8 cellular contexts compared by ENCODE assay signal in the genomic region with DNA sequence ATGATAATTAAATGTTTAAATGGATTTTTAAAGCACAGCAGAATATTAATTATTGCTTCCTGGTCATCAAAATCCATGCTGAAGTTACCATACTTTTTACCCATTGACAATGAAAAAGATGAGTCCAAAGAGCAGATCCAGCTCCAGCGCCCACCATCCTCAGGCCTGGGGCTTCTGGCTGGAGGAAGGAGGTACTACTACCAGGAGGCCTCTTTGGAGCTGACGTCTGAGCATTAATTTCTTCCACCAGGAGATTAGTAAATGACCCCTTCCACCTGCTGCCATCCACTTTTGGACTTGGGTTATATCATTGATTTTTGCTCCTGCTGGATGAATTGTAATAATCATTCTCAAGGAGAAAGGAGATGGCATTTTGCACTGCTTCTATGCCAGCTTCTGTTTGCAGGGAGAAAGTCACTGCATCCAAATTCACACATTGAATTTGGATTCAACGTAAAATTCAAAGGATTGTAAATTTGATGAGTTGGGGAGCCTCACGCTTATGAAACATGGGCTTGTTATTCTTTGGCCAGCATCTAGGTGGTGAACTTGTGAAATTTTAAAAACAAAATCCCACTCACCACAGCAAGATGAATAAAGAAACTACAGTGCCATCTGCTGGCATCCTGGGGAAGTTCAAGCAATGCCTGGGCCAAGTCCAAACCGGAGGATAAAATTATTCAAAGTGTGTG.
DNase-seq lines count a peak whose midpoint lies in the region; ATAC-seq and TF ChIP-seq lines count a peak whose summit lies in the region.

No MANE protein-coding gene starts in this region.

- in situ Hi-C loops in SK-MEL-5 (cut with HindIII; ENCODE audit: low pct_unique_long_range_greater_than_20kb, low sequenced_read_pairs), result no loop called here

- H2AFZ ChIP-seq in GM23338, result no peak overlapping the region

- 0 out of 2 replicates have a peak, but pooled peaks cover 6% of the 10 kb centered on the region for H3K79me2 ChIP-seq in GM23338 (replicated peaks; ENCODE audit: insufficient read depth)

- H3K27me3 ChIP-seq in GM23338 (ENCODE audit: insufficient read depth) (no peaks in the 10 kb centered on the region), right atrium auricular region (no peaks in the 10 kb centered on the region)

- peak; percentile 85 for ATAC-seq in GM23338
- peak; percentile 87 for ATAC-seq in sciatic nerve

- TF ChIP-seq CTCF in GM23338 (conservative IDR thresholded peaks at IDR 0.05; ENCODE audit: low read depth in 2 of 2), result peak; percentile 89 to 99
- TF ChIP-seq CTCF in LNCaP clone FGC (IDR thresholded peaks at IDR 0.05; ENCODE audit: control insufficient read depth, extremely low read depth, insufficient read depth), result peak; percentile 80
- TF ChIP-seq CTCF in right atrium auricular region (IDR thresholded peaks at IDR 0.05), result peak; percentile 93 to 94

- H3F3A ChIP-seq in GM23338 (replicated peaks; ENCODE audit: low read depth), result no peaks in the 10 kb centered on the region

- peaks cover 22% of the 10 kb centered on the region for H3K4me1 Mint-ChIP-seq in GM23338

- peak; percentile 85 for DNase-seq in ELR (ENCODE audit: low read depth)
- DNase-seq in GM23338 (ENCODE audit: low spot score), result peak; percentile 80
- peak; percentile 28 for DNase-seq in LNCaP clone FGC (ENCODE audit: low read depth)
- DNase-seq in SK-MEL-5 (ENCODE audit: low read depth, low spot score), result peak; percentile 75
- DNase-seq in amniotic stem cell (lab: John Stamatoyannopoulos, UW), result peak; percentile 27
- peak; percentile 85 for DNase-seq in right atrium auricular region (ENCODE audit: low spot score)
- DNase-seq in sciatic nerve (ENCODE audit: low spot score), result peak; percentile 84
- no peak for DNase-seq in T1000 (lab: John Stamatoyannopoulos, UW)

- H3K4me3 ChIP-seq in GM23338 (no peak overlapping the region), LNCaP clone FGC (ENCODE audit: low read depth, low read length) (no peak overlapping the region), right atrium auricular region (no peak overlapping the region)

- no peak overlapping the region; the same call in 1 of the 2 replicates for H3K27ac Mint-ChIP-seq in GM23338

- H3K4me1 ChIP-seq in GM23338 (ENCODE audit: insufficient read depth) (peaks cover 9% of the 10 kb centered on the region; the same call in 1 of the 2 replicates), right atrium auricular region (peaks cover 0 to 45% of the 10 kb centered on the region in 2 donors)

- no peaks in the 10 kb centered on the region for H3K27me3 Mint-ChIP-seq in GM23338 (ENCODE audit: insufficient read depth, low read depth, poor library complexity)

- no peak overlapping the region for H3K27ac ChIP-seq in GM23338 (ENCODE audit: low read depth)
- peak overlapping the region; percentile 48 to 50 for H3K27ac ChIP-seq in right atrium auricular region

- H3K9me3 ChIP-seq in right atrium auricular region, result no peaks in the 10 kb centered on the region

- H3K4me3 Mint-ChIP-seq in GM23338, result no peak overlapping the region

- H3K36me3 ChIP-seq in GM23338 (ENCODE audit: insufficient read depth) (no peaks in the 10 kb centered on the region), right atrium auricular region (no peaks in the 10 kb centered on the region)

- no peaks in the 10 kb centered on the region for H3K36me3 Mint-ChIP-seq in GM23338 (ENCODE audit: low read depth)

- 0 out of 2 replicates have a peak, but pooled peaks cover 10% of the 10 kb centered on the region for H4K20me1 ChIP-seq in GM23338 (replicated peaks; ENCODE audit: insufficient read depth)

- no peaks in the 10 kb centered on the region for H3K9me2 ChIP-seq in GM23338 (ENCODE audit: insufficient read depth)

- H3K9me3 Mint-ChIP-seq in GM23338, result no peaks in the 10 kb centered on the region

- H3K4me2 ChIP-seq in GM23338, result no peak overlapping the region

- intact Hi-C loops in sciatic nerve (cut with DNase I), result loop anchor here (10.0 kb wide), 1 partner anchor 280 kb away; no protein-coding TSS in a partner anchor

TF ChIP-seq in GM23338, 12 proteins besides CTCF, POLR2A, EP300 and RAD21 (continues in another document):
- no peak for TF ChIP-seq EZH2 (IDR thresholded peaks at IDR 0.05; ENCODE audit: low read depth, unreplicated experiment)
- TF ChIP-seq, protein P1, sequence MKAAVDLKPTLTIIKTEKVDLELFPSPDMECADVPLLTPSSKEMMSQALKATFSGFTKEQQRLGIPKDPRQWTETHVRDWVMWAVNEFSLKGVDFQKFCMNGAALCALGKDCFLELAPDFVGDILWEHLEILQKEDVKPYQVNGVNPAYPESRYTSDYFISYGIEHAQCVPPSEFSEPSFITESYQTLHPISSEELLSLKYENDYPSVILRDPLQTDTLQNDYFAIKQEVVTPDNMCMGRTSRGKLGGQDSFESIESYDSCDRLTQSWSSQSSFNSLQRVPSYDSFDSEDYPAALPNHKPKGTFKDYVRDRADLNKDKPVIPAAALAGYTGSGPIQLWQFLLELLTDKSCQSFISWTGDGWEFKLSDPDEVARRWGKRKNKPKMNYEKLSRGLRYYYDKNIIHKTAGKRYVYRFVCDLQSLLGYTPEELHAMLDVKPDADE (IDR thresholded peaks at IDR 0.05), result no peak
- no peak for TF ChIP-seq NANOG (IDR thresholded peaks at IDR 0.05; ENCODE audit: borderline replicate concordance)
- TF ChIP-seq STAT1 (IDR thresholded peaks at IDR 0.05; ENCODE audit: unreplicated experiment), result no peak
- TF ChIP-seq, protein P2, sequence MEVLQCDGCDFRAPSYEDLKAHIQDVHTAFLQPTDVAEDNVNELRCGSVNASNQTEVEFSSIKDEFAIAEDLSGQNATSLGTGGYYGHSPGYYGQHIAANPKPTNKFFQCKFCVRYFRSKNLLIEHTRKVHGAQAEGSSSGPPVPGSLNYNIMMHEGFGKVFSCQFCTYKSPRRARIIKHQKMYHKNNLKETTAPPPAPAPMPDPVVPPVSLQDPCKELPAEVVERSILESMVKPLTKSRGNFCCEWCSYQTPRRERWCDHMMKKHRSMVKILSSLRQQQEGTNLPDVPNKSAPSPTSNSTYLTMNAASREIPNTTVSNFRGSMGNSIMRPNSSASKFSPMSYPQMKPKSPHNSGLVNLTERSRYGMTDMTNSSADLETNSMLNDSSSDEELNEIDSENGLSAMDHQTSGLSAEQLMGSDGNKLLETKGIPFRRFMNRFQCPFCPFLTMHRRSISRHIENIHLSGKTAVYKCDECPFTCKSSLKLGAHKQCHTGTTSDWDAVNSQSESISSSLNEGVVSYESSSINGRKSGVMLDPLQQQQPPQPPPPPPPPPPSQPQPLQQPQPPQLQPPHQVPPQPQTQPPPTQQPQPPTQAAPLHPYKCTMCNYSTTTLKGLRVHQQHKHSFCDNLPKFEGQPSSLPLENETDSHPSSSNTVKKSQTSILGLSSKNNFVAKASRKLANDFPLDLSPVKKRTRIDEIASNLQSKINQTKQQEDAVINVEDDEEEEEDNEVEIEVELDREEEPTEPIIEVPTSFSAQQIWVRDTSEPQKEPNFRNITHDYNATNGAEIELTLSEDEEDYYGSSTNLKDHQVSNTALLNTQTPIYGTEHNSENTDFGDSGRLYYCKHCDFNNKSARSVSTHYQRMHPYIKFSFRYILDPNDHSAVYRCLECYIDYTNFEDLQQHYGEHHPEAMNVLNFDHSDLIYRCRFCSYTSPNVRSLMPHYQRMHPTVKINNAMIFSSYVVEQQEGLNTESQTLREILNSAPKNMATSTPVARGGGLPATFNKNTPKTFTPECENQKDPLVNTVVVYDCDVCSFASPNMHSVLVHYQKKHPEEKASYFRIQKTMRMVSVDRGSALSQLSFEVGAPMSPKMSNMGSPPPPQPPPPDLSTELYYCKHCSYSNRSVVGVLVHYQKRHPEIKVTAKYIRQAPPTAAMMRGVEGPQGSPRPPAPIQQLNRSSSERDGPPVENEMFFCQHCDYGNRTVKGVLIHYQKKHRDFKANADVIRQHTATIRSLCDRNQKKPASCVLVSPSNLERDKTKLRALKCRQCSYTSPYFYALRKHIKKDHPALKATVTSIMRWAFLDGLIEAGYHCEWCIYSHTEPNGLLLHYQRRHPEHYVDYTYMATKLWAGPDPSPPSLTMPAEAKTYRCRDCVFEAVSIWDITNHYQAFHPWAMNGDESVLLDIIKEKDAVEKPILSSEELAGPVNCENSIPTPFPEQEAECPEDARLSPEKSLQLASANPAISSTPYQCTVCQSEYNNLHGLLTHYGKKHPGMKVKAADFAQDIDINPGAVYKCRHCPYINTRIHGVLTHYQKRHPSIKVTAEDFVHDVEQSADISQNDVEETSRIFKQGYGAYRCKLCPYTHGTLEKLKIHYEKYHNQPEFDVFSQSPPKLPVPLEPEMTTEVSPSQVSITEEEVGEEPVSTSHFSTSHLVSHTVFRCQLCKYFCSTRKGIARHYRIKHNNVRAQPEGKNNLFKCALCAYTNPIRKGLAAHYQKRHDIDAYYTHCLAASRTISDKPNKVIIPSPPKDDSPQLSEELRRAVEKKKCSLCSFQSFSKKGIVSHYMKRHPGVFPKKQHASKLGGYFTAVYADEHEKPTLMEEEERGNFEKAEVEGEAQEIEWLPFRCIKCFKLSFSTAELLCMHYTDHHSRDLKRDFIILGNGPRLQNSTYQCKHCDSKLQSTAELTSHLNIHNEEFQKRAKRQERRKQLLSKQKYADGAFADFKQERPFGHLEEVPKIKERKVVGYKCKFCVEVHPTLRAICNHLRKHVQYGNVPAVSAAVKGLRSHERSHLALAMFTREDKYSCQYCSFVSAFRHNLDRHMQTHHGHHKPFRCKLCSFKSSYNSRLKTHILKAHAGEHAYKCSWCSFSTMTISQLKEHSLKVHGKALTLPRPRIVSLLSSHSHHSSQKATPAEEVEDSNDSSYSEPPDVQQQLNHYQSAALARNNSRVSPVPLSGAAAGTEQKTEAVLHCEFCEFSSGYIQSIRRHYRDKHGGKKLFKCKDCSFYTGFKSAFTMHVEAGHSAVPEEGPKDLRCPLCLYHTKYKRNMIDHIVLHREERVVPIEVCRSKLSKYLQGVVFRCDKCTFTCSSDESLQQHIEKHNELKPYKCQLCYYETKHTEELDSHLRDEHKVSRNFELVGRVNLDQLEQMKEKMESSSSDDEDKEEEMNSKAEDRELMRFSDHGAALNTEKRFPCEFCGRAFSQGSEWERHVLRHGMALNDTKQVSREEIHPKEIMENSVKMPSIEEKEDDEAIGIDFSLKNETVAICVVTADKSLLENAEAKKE (CRISPR knock-in tag; IDR thresholded peaks at IDR 0.05), result no peak
- no peak for TF ChIP-seq ZNF331 (CRISPR knock-in tag; IDR thresholded peaks at IDR 0.05; ENCODE audit: low read depth)
